ENCODE assay signal across 9 cellular contexts in genomic region chr2:47724221-47724981, GRCh38. TPM values are rescaled to one million over a fixed set of nuclear protein-coding genes. Genes with fewer than 3 reads are reported as not detected.
A peak's percentile ranks its signal among the peaks of the same experiment; 100 is the strongest.
DNase-seq lines count a peak whose midpoint lies in the region; ATAC-seq and TF ChIP-seq lines count a peak whose summit lies in the region.
"Had no signal": no experiment of that assay in that cellular context is flagged by ENCODE, and none has a peak within 500 bp of the region (broad histone marks: within the 10 kb centered on the region; RNA-seq: fewer than 3 reads in every experiment).

No MANE protein-coding gene starts in this region.

- H3K27ac ChIP-seq in OCI-LY1 (ENCODE audit: low read depth, low read length, poor library complexity, severe bottlenecking), result peak overlapping the region; percentile 98
- no peak overlapping the region for H3K27ac ChIP-seq in hepatocyte
- H3K27ac ChIP-seq: SK-N-MC had no signal

- H3K36me3 ChIP-seq in OCI-LY1 (ENCODE audit: insufficient read depth, low read length) (peaks cover 32% of the 10 kb centered on the region), hepatocyte (replicated peaks; ENCODE audit: insufficient read depth, low read depth) (no peaks in the 10 kb centered on the region)

- H3K4me3 ChIP-seq in OCI-LY1 (ENCODE audit: low read depth, low read length, poor library complexity, severe bottlenecking), result peak overlapping the region; percentile 2
- H3K4me3 ChIP-seq in hepatocyte, result no peak overlapping the region
- H3K4me3 ChIP-seq: SK-N-MC had no signal

- H3K79me2 ChIP-seq in OCI-LY1 (ENCODE audit: insufficient read depth, low read length) (no peaks in the 10 kb centered on the region), hepatocyte (no peaks in the 10 kb centered on the region)

- no peak overlapping the region for H2AFZ ChIP-seq in OCI-LY1 (ENCODE audit: low read length)
- H2AFZ ChIP-seq in hepatocyte, result no peak overlapping the region

- intact Hi-C loops in cardiac septum (cut with DNase I), result no loop called here

- DNase-seq in renal cortical epithelial cell (ENCODE audit: low read depth), result peak; percentile 92
- no peak for DNase-seq in hepatocyte (ENCODE audit: low spot score)
- DNase-seq in cardiac septum (ENCODE audit: low spot score), result no peak
- DNase-seq in stimulated activated CD4-positive, alpha-beta T cell treated with anti-CD3 and anti-CD28 coated beads, Interleukin-4, amount 100 ng/mL, for 24 hours, result no peak
- DNase-seq in inferior parietal cortex (ENCODE audit: extremely low spot score), result no peak

- peaks cover 90% of the 10 kb centered on the region for H3K4me1 ChIP-seq in OCI-LY1 (ENCODE audit: insufficient read depth, low read length, severe bottlenecking)
- no peaks in the 10 kb centered on the region for H3K4me1 ChIP-seq in hepatocyte (ENCODE audit: insufficient read depth)

- peak overlapping the region; percentile 64 for H3K9ac ChIP-seq in OCI-LY1 (ENCODE audit: low read length)

- H3K4me2 ChIP-seq in OCI-LY1 (ENCODE audit: low read length) (peak overlapping the region; percentile 45), hepatocyte (no peak overlapping the region)

- TF ChIP-seq CTCF in OCI-LY1 (IDR thresholded peaks at IDR 0.05; ENCODE audit: low read length), result no peak
- no peak for TF ChIP-seq CTCF in hepatocyte (IDR thresholded peaks at IDR 0.05; ENCODE audit: poor library complexity)

- 80% methylated on average over 9 of the region's 9 CpGs for WGBS in hepatocyte (ENCODE audit: low lambda C conversion rate, missing lambda C conversion rate)

- H3K9me2 ChIP-seq in OCI-LY1 (ENCODE audit: low read depth, low read length) (no peaks in the 10 kb centered on the region), hepatocyte (replicated peaks; ENCODE audit: insufficient read depth) (no peaks in the 10 kb centered on the region)

- H4K20me1 ChIP-seq in OCI-LY1 (ENCODE audit: insufficient read depth, low read length) (no peaks in the 10 kb centered on the region), hepatocyte (ENCODE audit: insufficient read depth, poor library complexity, severe bottlenecking) (no peaks in the 10 kb centered on the region)

- 0 out of 2 replicates have a peak, but pooled peaks cover 2% of the 10 kb centered on the region for H3K9me3 ChIP-seq in OCI-LY1 (ENCODE audit: low read length)
- H3K9me3 ChIP-seq in hepatocyte (ENCODE audit: low read depth), result no peaks in the 10 kb centered on the region

- ATAC-seq in GM19043 (IDR thresholded peaks at IDR 0.05; ENCODE audit: low read depth, unreplicated experiment) (peak; percentile 85), HG02973 (IDR thresholded peaks at IDR 0.05; ENCODE audit: unreplicated experiment) (peak; percentile 86)

- H3K27me3 ChIP-seq in OCI-LY1 (ENCODE audit: insufficient read depth, low read length) (no peaks in the 10 kb centered on the region), hepatocyte (no peaks in the 10 kb centered on the region)

- H3F3A ChIP-seq in OCI-LY1 (ENCODE audit: insufficient read depth, low read length), result peaks cover 28% of the 10 kb centered on the region

RNA-seq across cellular contexts. Expression of gene MSH6, which starts 58.5 kb away (rescaled TPM):
- 52.6 and 59.5 TPM in 2 replicates for total RNA-seq in renal cortical epithelial cell
- total RNA-seq in hepatocyte, result 59.4 and 82.7 TPM in 2 replicates
- polyA plus RNA-seq in hepatocyte, result 50.2 and 50.6 TPM in 2 replicates
- total RNA-seq in cardiac septum, result 22.0 TPM
